ENCODE assay signal across 15 cellular contexts in the genomic region with DNA sequence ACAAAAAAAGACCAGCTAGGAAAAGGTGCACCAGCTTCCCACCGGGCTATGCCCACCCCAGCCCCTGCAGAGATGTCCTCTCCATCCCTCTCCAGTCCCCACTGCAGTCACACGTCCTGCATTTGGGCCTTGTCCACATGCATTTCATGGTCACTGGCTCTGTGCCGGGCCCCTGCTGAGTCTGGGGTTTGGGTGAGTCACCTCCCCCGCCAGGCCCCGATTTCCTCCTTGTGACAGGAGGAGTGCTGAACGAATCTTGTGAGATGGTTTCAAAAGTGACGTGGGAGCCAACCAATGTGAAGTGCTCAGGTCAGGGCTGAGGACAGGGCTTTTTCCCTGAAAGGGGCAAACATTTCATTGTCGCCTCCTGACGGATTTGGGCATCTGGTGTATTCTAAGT. TPM values are rescaled to one million over a fixed set of nuclear protein-coding genes. Genes with fewer than 3 reads are reported as not detected.
A peak's percentile ranks its signal among the peaks of the same experiment; 100 is the strongest.
DNase-seq lines count a peak whose midpoint lies in the region; ATAC-seq and TF ChIP-seq lines count a peak whose summit lies in the region.
"Had no signal": no experiment of that assay in that cellular context is flagged by ENCODE, and none has a peak within 500 bp of the region (broad histone marks: within the 10 kb centered on the region; RNA-seq: fewer than 3 reads in every experiment).

No MANE protein-coding gene starts in this region.

- no peak for TF ChIP-seq CTCF in omental fat pad (IDR thresholded peaks at IDR 0.05)

- in situ Hi-C loops in KBM-7 (cut with MboI; ENCODE audit: low pct_unique_long_range_greater_than_20kb, low sequenced_read_pairs), result no loop called here

- no peak for ATAC-seq in omental fat pad (ENCODE audit: low FRiP score)
- no peak for ATAC-seq in GM21367 (IDR thresholded peaks at IDR 0.05; ENCODE audit: unreplicated experiment)

- DNase-seq in EL, result peak; percentile 95
- DNase-seq in KBM-7, result peak; percentile 28
- peak; percentile 94 for DNase-seq in astrocyte of the hippocampus (ENCODE audit: low read depth, low spot score)
- DNase-seq in non-pigmented ciliary epithelial cell (ENCODE audit: low read depth), result peak; percentile 67
- no peak for DNase-seq in omental fat pad (ENCODE audit: low spot score)
- DNase-seq in kidney glomerular epithelial cell (lab: John Stamatoyannopoulos, UW), result no peak
- no peak for DNase-seq in SHP77 (lab: John Stamatoyannopoulos, UW)
- DNase-seq: activated CD4-positive, alpha-beta T cell treated with anti-CD3 and anti-CD28 coated beads for 4 hours; DMS79; NCI-H1436; NCI-H526 treated with DMSO at 0.1 percent for 48 hours; SW 1271 had no signal

RNA-seq across cellular contexts. Expression of gene CPZ, which starts 7.1 kb away (rescaled TPM):
- 10 to 100 TPM in 1 of 4 donors, 1 to 10 TPM in 2, under 1 TPM in 1; 0.32 to 14.2 (median 8.4) TPM for total RNA-seq in omental fat pad
- total RNA-seq: activated T-helper 2 cell treated with anti-CD3 and anti-CD28 coated beads, Interferon-gamma antibody, Interleukin-2, Interleukin-4, amounts not matched to agents 10 μg/mL and 5 μg/mL and 100 μg/mL, durations not matched to agents 14 hours and 24 hours and 36 hours had no signal

RNA-seq across cellular contexts. Expression of gene GPR78, which starts 19.5 kb away (rescaled TPM):
- under 1 TPM in 2 of 4 donors, not detected in 2; 0.19 TPM for total RNA-seq in omental fat pad
- total RNA-seq: activated T-helper 2 cell treated with anti-CD3 and anti-CD28 coated beads, Interferon-gamma antibody, Interleukin-2, Interleukin-4, amounts not matched to agents 10 μg/mL and 5 μg/mL and 100 μg/mL, durations not matched to agents 14 hours and 24 hours and 36 hours; esophagus muscularis mucosa had no signal

Comparison
In these comparisons a context has a peak if more than half of its experiments do, and no peak if none do; other contexts are left out.
1. DNase-seq: peak in EL (single experiment), KBM-7 (single experiment), astrocyte of the hippocampus (single experiment) and non-pigmented ciliary epithelial cell (single experiment); none in omental fat pad (single experiment), kidney glomerular epithelial cell (single experiment) and SHP77 (0 of 2).